1 cellular context compared by ENCODE assay signal in the genomic region with DNA sequence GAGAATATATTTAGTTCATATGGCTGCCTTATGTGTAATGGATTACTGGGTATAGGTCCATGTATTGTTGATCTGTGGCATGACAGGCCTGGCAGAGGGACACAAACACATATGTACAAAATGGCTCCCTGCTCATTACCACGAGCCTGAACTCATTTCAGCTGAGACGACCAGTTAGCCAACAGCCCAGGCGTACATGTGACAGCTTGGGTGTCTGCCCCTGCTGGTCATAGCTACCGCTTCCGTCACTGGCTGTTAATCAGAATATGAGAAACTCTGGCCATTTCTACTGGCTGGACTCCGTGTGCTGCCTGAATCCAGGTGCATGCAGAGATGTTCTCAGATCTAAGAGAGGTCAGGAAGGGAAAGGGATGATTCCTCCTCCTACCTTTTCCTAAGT.
TF ChIP-seq lines count a peak whose summit lies in the region.

No MANE protein-coding gene starts in this region.

TF ChIP-seq in K562, 482 proteins besides CTCF, POLR2A, EP300 and RAD21 (continued from another document and continues in another):
- TF ChIP-seq, protein P1, sequence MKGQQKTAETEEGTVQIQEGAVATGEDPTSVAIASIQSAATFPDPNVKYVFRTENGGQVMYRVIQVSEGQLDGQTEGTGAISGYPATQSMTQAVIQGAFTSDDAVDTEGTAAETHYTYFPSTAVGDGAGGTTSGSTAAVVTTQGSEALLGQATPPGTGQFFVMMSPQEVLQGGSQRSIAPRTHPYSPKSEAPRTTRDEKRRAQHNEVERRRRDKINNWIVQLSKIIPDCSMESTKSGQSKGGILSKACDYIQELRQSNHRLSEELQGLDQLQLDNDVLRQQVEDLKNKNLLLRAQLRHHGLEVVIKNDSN (CRISPR knock-in tag; IDR thresholded peaks at IDR 0.05): peak; percentile 49; the same call in 1 of the 2 replicates
- TF ChIP-seq, protein P2, sequence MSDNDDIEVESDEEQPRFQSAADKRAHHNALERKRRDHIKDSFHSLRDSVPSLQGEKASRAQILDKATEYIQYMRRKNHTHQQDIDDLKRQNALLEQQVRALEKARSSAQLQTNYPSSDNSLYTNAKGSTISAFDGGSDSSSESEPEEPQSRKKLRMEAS (CRISPR knock-in tag; IDR thresholded peaks at IDR 0.05): 0 out of 2 replicates have a peak, but pooled peaks have one; percentile 27
- TF ChIP-seq HDAC8 (tag; IDR thresholded peaks at IDR 0.05) (no peak), ZNF408 (CRISPR knock-in tag; IDR thresholded peaks at IDR 0.05; ENCODE audit: low read depth) (no peak), FOXK1 (CRISPR knock-in tag; IDR thresholded peaks at IDR 0.05; ENCODE audit: borderline replicate concordance) (no peak), HMG20B (CRISPR knock-in tag; IDR thresholded peaks at IDR 0.05) (no peak), C11orf30 (IDR thresholded peaks at IDR 0.05; ENCODE audit: low read depth) (no peak), RNF2 (IDR thresholded peaks at IDR 0.05) (no peak), CREM (IDR thresholded peaks at IDR 0.05; ENCODE audit: low read depth) (peak; percentile 42), SMC3 (conservative IDR thresholded peaks at IDR 0.05; ENCODE audit: insufficient read depth, low read depth, low read length) (no peak), L3MBTL2 (IDR thresholded peaks at IDR 0.05) (peak; percentile 26; the same call in 1 of the 2 replicates), KAT2B (IDR thresholded peaks at IDR 0.05; ENCODE audit: low read depth, low read length) (no peak), YY1 (IDR thresholded peaks at IDR 0.05; ENCODE audit: borderline replicate concordance in 1 of 3, control insufficient read depth in 1 of 3, extremely low read depth in 1 of 3, insufficient read depth in 3 of 3, insufficient read length in 1 of 3, insufficient replicate concordance in 2 of 3, low read depth in 1 of 3, low read length in 2 of 3) (peak; percentile 33 to 81 (median 64)), ZSCAN32 (CRISPR knock-in tag; IDR thresholded peaks at IDR 0.05) (no peak), ZNF644 (tag; IDR thresholded peaks at IDR 0.05; ENCODE audit: low read depth) (no peak), ZNF212 (CRISPR knock-in tag; IDR thresholded peaks at IDR 0.05) (no peak), ZNF699 (CRISPR knock-in tag; IDR thresholded peaks at IDR 0.05; ENCODE audit: insufficient replicate concordance) (no peak), ZNF707 (CRISPR knock-in tag; conservative IDR thresholded peaks at IDR 0.05) (no peak), JUNB (CRISPR knock-in tag; conservative IDR thresholded peaks at IDR 0.05) (no peak)
- TF ChIP-seq, protein P3, sequence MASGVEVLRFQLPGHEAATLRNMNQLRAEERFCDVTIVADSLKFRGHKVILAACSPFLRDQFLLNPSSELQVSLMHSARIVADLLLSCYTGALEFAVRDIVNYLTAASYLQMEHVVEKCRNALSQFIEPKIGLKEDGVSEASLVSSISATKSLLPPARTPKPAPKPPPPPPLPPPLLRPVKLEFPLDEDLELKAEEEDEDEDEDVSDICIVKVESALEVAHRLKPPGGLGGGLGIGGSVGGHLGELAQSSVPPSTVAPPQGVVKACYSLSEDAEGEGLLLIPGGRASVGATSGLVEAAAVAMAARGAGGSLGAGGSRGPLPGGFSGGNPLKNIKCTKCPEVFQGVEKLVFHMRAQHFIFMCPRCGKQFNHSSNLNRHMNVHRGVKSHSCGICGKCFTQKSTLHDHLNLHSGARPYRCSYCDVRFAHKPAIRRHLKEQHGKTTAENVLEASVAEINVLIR (CRISPR knock-in tag; IDR thresholded peaks at IDR 0.05): peak; percentile 28; the same call in 1 of the 2 replicates
- TF ChIP-seq, protein P4, sequence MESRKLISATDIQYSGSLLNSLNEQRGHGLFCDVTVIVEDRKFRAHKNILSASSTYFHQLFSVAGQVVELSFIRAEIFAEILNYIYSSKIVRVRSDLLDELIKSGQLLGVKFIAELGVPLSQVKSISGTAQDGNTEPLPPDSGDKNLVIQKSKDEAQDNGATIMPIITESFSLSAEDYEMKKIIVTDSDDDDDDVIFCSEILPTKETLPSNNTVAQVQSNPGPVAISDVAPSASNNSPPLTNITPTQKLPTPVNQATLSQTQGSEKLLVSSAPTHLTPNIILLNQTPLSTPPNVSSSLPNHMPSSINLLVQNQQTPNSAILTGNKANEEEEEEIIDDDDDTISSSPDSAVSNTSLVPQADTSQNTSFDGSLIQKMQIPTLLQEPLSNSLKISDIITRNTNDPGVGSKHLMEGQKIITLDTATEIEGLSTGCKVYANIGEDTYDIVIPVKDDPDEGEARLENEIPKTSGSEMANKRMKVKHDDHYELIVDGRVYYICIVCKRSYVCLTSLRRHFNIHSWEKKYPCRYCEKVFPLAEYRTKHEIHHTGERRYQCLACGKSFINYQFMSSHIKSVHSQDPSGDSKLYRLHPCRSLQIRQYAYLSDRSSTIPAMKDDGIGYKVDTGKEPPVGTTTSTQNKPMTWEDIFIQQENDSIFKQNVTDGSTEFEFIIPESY (CRISPR knock-in tag; IDR thresholded peaks at IDR 0.05): no peak
- TF ChIP-seq, protein P5, sequence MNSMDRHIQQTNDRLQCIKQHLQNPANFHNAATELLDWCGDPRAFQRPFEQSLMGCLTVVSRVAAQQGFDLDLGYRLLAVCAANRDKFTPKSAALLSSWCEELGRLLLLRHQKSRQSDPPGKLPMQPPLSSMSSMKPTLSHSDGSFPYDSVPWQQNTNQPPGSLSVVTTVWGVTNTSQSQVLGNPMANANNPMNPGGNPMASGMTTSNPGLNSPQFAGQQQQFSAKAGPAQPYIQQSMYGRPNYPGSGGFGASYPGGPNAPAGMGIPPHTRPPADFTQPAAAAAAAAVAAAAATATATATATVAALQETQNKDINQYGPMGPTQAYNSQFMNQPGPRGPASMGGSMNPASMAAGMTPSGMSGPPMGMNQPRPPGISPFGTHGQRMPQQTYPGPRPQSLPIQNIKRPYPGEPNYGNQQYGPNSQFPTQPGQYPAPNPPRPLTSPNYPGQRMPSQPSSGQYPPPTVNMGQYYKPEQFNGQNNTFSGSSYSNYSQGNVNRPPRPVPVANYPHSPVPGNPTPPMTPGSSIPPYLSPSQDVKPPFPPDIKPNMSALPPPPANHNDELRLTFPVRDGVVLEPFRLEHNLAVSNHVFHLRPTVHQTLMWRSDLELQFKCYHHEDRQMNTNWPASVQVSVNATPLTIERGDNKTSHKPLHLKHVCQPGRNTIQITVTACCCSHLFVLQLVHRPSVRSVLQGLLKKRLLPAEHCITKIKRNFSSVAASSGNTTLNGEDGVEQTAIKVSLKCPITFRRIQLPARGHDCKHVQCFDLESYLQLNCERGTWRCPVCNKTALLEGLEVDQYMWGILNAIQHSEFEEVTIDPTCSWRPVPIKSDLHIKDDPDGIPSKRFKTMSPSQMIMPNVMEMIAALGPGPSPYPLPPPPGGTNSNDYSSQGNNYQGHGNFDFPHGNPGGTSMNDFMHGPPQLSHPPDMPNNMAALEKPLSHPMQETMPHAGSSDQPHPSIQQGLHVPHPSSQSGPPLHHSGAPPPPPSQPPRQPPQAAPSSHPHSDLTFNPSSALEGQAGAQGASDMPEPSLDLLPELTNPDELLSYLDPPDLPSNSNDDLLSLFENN (IDR thresholded peaks at IDR 0.05; ENCODE audit: low read depth in 2 of 2, low read length in 2 of 2): no peak
- TF ChIP-seq, protein P6, sequence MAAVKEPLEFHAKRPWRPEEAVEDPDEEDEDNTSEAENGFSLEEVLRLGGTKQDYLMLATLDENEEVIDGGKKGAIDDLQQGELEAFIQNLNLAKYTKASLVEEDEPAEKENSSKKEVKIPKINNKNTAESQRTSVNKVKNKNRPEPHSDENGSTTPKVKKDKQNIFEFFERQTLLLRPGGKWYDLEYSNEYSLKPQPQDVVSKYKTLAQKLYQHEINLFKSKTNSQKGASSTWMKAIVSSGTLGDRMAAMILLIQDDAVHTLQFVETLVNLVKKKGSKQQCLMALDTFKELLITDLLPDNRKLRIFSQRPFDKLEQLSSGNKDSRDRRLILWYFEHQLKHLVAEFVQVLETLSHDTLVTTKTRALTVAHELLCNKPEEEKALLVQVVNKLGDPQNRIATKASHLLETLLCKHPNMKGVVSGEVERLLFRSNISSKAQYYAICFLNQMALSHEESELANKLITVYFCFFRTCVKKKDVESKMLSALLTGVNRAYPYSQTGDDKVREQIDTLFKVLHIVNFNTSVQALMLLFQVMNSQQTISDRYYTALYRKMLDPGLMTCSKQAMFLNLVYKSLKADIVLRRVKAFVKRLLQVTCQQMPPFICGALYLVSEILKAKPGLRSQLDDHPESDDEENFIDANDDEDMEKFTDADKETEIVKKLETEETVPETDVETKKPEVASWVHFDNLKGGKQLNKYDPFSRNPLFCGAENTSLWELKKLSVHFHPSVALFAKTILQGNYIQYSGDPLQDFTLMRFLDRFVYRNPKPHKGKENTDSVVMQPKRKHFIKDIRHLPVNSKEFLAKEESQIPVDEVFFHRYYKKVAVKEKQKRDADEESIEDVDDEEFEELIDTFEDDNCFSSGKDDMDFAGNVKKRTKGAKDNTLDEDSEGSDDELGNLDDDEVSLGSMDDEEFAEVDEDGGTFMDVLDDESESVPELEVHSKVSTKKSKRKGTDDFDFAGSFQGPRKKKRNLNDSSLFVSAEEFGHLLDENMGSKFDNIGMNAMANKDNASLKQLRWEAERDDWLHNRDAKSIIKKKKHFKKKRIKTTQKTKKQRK (IDR thresholded peaks at IDR 0.05; ENCODE audit: borderline replicate concordance, low read depth, low read length): no peak
- TF ChIP-seq, protein P7, sequence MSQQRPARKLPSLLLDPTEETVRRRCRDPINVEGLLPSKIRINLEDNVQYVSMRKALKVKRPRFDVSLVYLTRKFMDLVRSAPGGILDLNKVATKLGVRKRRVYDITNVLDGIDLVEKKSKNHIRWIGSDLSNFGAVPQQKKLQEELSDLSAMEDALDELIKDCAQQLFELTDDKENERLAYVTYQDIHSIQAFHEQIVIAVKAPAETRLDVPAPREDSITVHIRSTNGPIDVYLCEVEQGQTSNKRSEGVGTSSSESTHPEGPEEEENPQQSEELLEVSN (IDR thresholded peaks at IDR 0.05; ENCODE audit: borderline replicate concordance in 1 of 2, extremely low read depth in 1 of 2, insufficient read depth in 1 of 2, insufficient read length in 1 of 2, low read depth in 1 of 2, low read length in 1 of 2, poor library complexity in 1 of 2, severe bottlenecking in 1 of 2): peak; percentile 16 to 61
- TF ChIP-seq, protein P8, sequence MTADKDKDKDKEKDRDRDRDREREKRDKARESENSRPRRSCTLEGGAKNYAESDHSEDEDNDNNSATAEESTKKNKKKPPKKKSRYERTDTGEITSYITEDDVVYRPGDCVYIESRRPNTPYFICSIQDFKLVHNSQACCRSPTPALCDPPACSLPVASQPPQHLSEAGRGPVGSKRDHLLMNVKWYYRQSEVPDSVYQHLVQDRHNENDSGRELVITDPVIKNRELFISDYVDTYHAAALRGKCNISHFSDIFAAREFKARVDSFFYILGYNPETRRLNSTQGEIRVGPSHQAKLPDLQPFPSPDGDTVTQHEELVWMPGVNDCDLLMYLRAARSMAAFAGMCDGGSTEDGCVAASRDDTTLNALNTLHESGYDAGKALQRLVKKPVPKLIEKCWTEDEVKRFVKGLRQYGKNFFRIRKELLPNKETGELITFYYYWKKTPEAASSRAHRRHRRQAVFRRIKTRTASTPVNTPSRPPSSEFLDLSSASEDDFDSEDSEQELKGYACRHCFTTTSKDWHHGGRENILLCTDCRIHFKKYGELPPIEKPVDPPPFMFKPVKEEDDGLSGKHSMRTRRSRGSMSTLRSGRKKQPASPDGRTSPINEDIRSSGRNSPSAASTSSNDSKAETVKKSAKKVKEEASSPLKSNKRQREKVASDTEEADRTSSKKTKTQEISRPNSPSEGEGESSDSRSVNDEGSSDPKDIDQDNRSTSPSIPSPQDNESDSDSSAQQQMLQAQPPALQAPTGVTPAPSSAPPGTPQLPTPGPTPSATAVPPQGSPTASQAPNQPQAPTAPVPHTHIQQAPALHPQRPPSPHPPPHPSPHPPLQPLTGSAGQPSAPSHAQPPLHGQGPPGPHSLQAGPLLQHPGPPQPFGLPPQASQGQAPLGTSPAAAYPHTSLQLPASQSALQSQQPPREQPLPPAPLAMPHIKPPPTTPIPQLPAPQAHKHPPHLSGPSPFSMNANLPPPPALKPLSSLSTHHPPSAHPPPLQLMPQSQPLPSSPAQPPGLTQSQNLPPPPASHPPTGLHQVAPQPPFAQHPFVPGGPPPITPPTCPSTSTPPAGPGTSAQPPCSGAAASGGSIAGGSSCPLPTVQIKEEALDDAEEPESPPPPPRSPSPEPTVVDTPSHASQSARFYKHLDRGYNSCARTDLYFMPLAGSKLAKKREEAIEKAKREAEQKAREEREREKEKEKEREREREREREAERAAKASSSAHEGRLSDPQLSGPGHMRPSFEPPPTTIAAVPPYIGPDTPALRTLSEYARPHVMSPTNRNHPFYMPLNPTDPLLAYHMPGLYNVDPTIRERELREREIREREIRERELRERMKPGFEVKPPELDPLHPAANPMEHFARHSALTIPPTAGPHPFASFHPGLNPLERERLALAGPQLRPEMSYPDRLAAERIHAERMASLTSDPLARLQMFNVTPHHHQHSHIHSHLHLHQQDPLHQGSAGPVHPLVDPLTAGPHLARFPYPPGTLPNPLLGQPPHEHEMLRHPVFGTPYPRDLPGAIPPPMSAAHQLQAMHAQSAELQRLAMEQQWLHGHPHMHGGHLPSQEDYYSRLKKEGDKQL (CRISPR knock-in tag; IDR thresholded peaks at IDR 0.05; ENCODE audit: borderline replicate concordance): no peak
- TF ChIP-seq, protein P9, sequence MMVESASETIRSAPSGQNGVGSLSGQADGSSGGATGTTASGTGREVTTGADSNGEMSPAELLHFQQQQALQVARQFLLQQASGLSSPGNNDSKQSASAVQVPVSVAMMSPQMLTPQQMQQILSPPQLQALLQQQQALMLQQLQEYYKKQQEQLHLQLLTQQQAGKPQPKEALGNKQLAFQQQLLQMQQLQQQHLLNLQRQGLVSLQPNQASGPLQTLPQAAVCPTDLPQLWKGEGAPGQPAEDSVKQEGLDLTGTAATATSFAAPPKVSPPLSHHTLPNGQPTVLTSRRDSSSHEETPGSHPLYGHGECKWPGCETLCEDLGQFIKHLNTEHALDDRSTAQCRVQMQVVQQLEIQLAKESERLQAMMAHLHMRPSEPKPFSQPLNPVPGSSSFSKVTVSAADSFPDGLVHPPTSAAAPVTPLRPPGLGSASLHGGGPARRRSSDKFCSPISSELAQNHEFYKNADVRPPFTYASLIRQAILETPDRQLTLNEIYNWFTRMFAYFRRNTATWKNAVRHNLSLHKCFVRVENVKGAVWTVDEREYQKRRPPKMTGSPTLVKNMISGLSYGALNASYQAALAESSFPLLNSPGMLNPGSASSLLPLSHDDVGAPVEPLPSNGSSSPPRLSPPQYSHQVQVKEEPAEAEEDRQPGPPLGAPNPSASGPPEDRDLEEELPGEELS (CRISPR knock-in tag; IDR thresholded peaks at IDR 0.05; ENCODE audit: borderline replicate concordance): no peak
- TF ChIP-seq, protein P10, sequence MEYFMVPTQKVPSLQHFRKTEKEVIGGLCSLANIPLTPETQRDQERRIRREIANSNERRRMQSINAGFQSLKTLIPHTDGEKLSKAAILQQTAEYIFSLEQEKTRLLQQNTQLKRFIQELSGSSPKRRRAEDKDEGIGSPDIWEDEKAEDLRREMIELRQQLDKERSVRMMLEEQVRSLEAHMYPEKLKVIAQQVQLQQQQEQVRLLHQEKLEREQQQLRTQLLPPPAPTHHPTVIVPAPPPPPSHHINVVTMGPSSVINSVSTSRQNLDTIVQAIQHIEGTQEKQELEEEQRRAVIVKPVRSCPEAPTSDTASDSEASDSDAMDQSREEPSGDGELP (CRISPR knock-in tag; IDR thresholded peaks at IDR 0.05; ENCODE audit: borderline replicate concordance): peak; percentile 53; the same call in 1 of the 2 replicates
